Comparison of ENCODE assay signal across 7 cellular contexts in the genomic region with DNA sequence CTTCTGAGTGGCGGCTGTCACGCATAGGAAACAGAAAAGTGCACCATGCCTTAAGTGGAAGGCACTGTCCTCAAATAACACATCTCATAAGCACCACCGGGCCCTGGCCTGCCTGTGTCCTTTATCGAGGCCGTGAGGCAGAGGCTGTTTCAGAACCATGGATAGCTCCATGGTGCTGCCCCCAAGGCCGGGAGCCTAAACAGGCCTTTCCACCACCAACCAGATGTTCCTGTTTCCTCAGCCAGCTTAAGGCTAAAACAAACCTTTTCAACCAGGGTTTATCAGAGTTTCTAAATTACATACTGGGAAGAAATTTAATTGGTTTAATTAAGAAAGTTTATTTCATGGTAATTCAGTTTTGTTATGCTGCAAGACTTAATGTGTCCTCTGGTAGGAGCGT.
DNase-seq lines count a peak whose midpoint lies in the region; TF ChIP-seq lines count a peak whose summit lies in the region.

No MANE protein-coding gene starts in this region.

- H3K27ac ChIP-seq in brain microvascular endothelial cell, result no peak overlapping the region

- H3K27me3 Mint-ChIP-seq in activated T-cell treated with anti-CD3 and anti-CD28 coated beads, Interleukin-2, amount 50 U/mL, for 24 hours, result peaks cover 21% of the 10 kb centered on the region

- peak; percentile 8 for DNase-seq in GM19238 (ENCODE audit: insufficient read length, low spot score)
- DNase-seq in MG63, result peak; percentile 27
- peak; percentile 24 for DNase-seq in brain microvascular endothelial cell
- DNase-seq in midbrain (lab: John Stamatoyannopoulos, UW), result peak; percentile 33
- no peak for DNase-seq in NCI-H526 treated with DMSO at 0.1 percent for 48 hours (lab: John Stamatoyannopoulos, UW)
- DNase-seq in NCI-H2227 (lab: John Stamatoyannopoulos, UW; ENCODE audit: unreplicated experiment), result no peak
- DNase-seq in activated T-cell treated with anti-CD3 and anti-CD28 coated beads, Interleukin-2, amount 50 U/mL, for 24 hours, result no peak

- no peaks in the 10 kb centered on the region for H3K36me3 Mint-ChIP-seq in activated T-cell treated with anti-CD3 and anti-CD28 coated beads, Interleukin-2, amount 50 U/mL, for 24 hours (ENCODE audit: low read depth)

- TF ChIP-seq CTCF in brain microvascular endothelial cell (IDR thresholded peaks at IDR 0.05; ENCODE audit: low read depth, low read length, missing control alignments), result no peak

- in situ Hi-C loops in brain microvascular endothelial cell (cut with HindIII; ENCODE audit: low pct_ligation_motif_present, low sequenced_read_pairs), result no loop called here

- H3K4me3 ChIP-seq in MG63, result no peak overlapping the region
- no peak overlapping the region for H3K4me3 ChIP-seq in brain microvascular endothelial cell (ENCODE audit: low read depth, low read length)

- no peaks in the 10 kb centered on the region for H3K36me3 ChIP-seq in MG63
- H3K36me3 ChIP-seq in brain microvascular endothelial cell (replicated peaks), result no peaks in the 10 kb centered on the region

- no peaks in the 10 kb centered on the region for H3K9me3 ChIP-seq in MG63

- H3K4me1 Mint-ChIP-seq in activated T-cell treated with anti-CD3 and anti-CD28 coated beads, Interleukin-2, amount 50 U/mL, for 24 hours (ENCODE audit: low read depth), result no peaks in the 10 kb centered on the region

- no peaks in the 10 kb centered on the region for H3K27me3 ChIP-seq in MG63
- no peaks in the 10 kb centered on the region for H3K27me3 ChIP-seq in brain microvascular endothelial cell (replicated peaks)

- no peaks in the 10 kb centered on the region for H3K9me3 Mint-ChIP-seq in activated T-cell treated with anti-CD3 and anti-CD28 coated beads, Interleukin-2, amount 50 U/mL, for 24 hours

- H3K4me3 Mint-ChIP-seq in activated T-cell treated with anti-CD3 and anti-CD28 coated beads, Interleukin-2, amount 50 U/mL, for 24 hours, result no peak overlapping the region

- H3K27ac Mint-ChIP-seq in activated T-cell treated with anti-CD3 and anti-CD28 coated beads, Interleukin-2, amount 50 U/mL, for 24 hours, result no peak overlapping the region

Comparison
In these comparisons a context has a peak if more than half of its experiments do, and no peak if none do; other contexts are left out.
1. DNase-seq: peak in GM19238 (single experiment), MG63 (single experiment), brain microvascular endothelial cell (single experiment) and midbrain (single experiment); none in NCI-H526 treated with DMSO at 0.1 percent for 48 hours (single experiment), NCI-H2227 (single experiment) and activated T-cell treated with anti-CD3 and anti-CD28 coated beads, Interleukin-2, amount 50 U/mL, for 24 hours (single experiment).